In genomic region chr5:150782850-150783249, GRCh38 we compare ENCODE assay signal across 1 cellular context.
TF ChIP-seq lines count a peak whose summit lies in the region.

No MANE protein-coding gene starts in this region.

TF ChIP-seq in HCT116, 20 proteins besides CTCF, POLR2A, EP300 and RAD21 (continued from another document):
- no peak for TF ChIP-seq REST (IDR thresholded peaks at IDR 0.05; ENCODE audit: low read depth)
- no peak for TF ChIP-seq FOSL1 (IDR thresholded peaks at IDR 0.05; ENCODE audit: low read depth)
- TF ChIP-seq SP1 (IDR thresholded peaks at IDR 0.05; ENCODE audit: low read depth), result no peak
- no peak for TF ChIP-seq EZH2phosphoT487 (IDR thresholded peaks at IDR 0.05; ENCODE audit: borderline replicate concordance)
